6 cellular contexts compared by ENCODE assay signal in the genomic region with DNA sequence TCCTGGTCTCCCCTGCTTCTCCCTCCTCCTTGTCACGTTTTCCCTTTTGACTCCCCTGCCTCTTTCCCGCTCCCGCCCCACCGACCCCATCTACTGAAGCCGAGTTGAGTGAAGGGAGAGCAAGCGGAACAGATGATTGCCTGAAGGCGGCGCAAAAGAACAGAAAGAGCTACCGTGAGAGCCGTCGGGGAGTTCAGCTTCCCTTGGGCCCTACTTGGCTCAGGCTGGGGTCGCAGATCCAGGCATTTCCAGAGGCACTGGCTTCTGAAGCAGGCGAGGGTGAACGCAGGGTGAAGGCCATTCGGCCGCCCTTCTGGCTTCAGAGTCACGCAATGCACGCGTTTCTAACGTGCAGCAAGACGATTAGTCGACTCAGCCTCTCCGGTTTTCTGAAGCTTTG. TPM values are rescaled to one million over a fixed set of nuclear protein-coding genes. Genes with fewer than 3 reads are reported as not detected.
"Had no signal": no experiment of that assay in that cellular context is flagged by ENCODE, and none has a peak within 500 bp of the region (broad histone marks: within the 10 kb centered on the region; RNA-seq: fewer than 3 reads in every experiment).

No MANE protein-coding gene starts in this region.

RNA-seq across cellular contexts. Expression of gene RNU1-2, which starts 20.8 kb away (rescaled TPM):
- total RNA-seq: osteoblast had no signal
- polyA plus RNA-seq: lung, pancreas, right cardiac atrium, stomach, urinary bladder had no signal
